Comparison of ENCODE assay signal across 17 cellular contexts in genomic region chr13:102317593-102317992, GRCh38.
DNase-seq lines count a peak whose midpoint lies in the region; ATAC-seq, FAIRE-seq and TF ChIP-seq lines count a peak whose summit lies in the region.
"Had no signal": no experiment of that assay in that cellular context is flagged by ENCODE, and none has a peak within 500 bp of the region (broad histone marks: within the 10 kb centered on the region; RNA-seq: fewer than 3 reads in every experiment).

No MANE protein-coding gene starts in this region.

- H3K79me2 ChIP-seq in GM23248 (ENCODE audit: insufficient read depth): no peaks in the 10 kb centered on the region

- H3K27ac Mint-ChIP-seq in endodermal cell: no peak overlapping the region
- H3K27ac Mint-ChIP-seq: activated CD4-positive, alpha-beta T cell treated with anti-CD3 and anti-CD28 coated beads, Interleukin-2, amount 10 ng/mL, durations not matched to agents 7 days and 5 days; naive thymus-derived CD8-positive, alpha-beta T cell had no signal

- H3K27ac ChIP-seq in GM23248 (no peak overlapping the region), esophagus squamous epithelium (peak overlapping the region in 3 of 4 donors; percentile 65 to 83 (median 72)), kidney (ENCODE audit: low read depth in 2 of 2, low read length in 2 of 2) (no peak overlapping the region), gastrocnemius medialis (peak overlapping the region in 1 of 4 donors; percentile 43), endodermal cell (ENCODE audit: low read depth, low read length) (no peak overlapping the region)
- H3K27ac ChIP-seq: SK-N-MC had no signal

- H3K36me3 ChIP-seq in GM23248 (ENCODE audit: low read depth) (no peaks in the 10 kb centered on the region), esophagus squamous epithelium (no peaks in the 10 kb centered on the region), kidney (ENCODE audit: control insufficient read depth in 1 of 2, insufficient read depth in 2 of 2, low read length in 2 of 2) (no peaks in the 10 kb centered on the region), gastrocnemius medialis (no peaks in the 10 kb centered on the region), endodermal cell (ENCODE audit: control insufficient read depth, insufficient read depth, low read length) (no peaks in the 10 kb centered on the region)

- intact Hi-C loops in esophagus squamous epithelium (cut with DNase I): no loop called here
- intact Hi-C loops in kidney (cut with DNase I): no loop called here
- intact Hi-C loops in gastrocnemius medialis (cut with DNase I; ENCODE audit: low total_unique reads): loop anchor here (2.0 kb wide), 1 partner anchor 77 kb away; no protein-coding TSS in a partner anchor

- FAIRE-seq in kidney (lab: Jason Lieb, UNC): no peak

- no peaks in the 10 kb centered on the region for H3F3A ChIP-seq in GM23248 (ENCODE audit: insufficient read depth)

- no peaks in the 10 kb centered on the region for H4K20me1 ChIP-seq in GM23248 (ENCODE audit: insufficient read depth)

- ATAC-seq in gastrocnemius medialis: peak; percentile 60 to 66
- no peak for ATAC-seq in HG02970 (IDR thresholded peaks at IDR 0.05; ENCODE audit: low FRiP score, unreplicated experiment)
- ATAC-seq: naive thymus-derived CD8-positive, alpha-beta T cell; stimulated activated naive CD8-positive, alpha-beta T cell treated with anti-CD3 and anti-CD28 coated beads, Interleukin-15, Interleukin-2, amounts not matched to agents 100 U/mL and 50 U/mL, for 24 hours had no signal

- no peak for TF ChIP-seq POLR2A in esophagus squamous epithelium (IDR thresholded peaks at IDR 0.05)
- TF ChIP-seq POLR2A in gastrocnemius medialis (IDR thresholded peaks at IDR 0.05): no peak

- H3K9me3 ChIP-seq in GM23248 (ENCODE audit: low read depth): no peaks in the 10 kb centered on the region
- no peaks in the 10 kb centered on the region for H3K9me3 ChIP-seq in esophagus squamous epithelium
- H3K9me3 ChIP-seq in kidney (ENCODE audit: control insufficient read depth in 1 of 2, low read length in 2 of 2): no peaks in the 10 kb centered on the region
- no peaks in the 10 kb centered on the region for H3K9me3 ChIP-seq in gastrocnemius medialis
- no peaks in the 10 kb centered on the region for H3K9me3 ChIP-seq in endodermal cell (ENCODE audit: control insufficient read depth, low read length)

- H3K4me3 ChIP-seq in GM23248: no peak overlapping the region
- H3K4me3 ChIP-seq in esophagus squamous epithelium: no peak overlapping the region
- no peak overlapping the region for H3K4me3 ChIP-seq in kidney (ENCODE audit: low read length in 2 of 2)
- no peak overlapping the region for H3K4me3 ChIP-seq in gastrocnemius medialis
- no peak overlapping the region for H3K4me3 ChIP-seq in endodermal cell (ENCODE audit: low read length)
- H3K4me3 ChIP-seq: SK-N-MC had no signal

- no peak overlapping the region for H3K4me3 Mint-ChIP-seq in endodermal cell
- H3K4me3 Mint-ChIP-seq: activated CD4-positive, alpha-beta T cell treated with anti-CD3 and anti-CD28 coated beads, Interleukin-2, amount 10 ng/mL, durations not matched to agents 7 days and 5 days; naive thymus-derived CD8-positive, alpha-beta T cell had no signal

- peak; percentile 33 for DNase-seq in GM23248
- no peak for DNase-seq in esophagus squamous epithelium (lab: John Stamatoyannopoulos, UW)
- DNase-seq in kidney: peak; percentile 87
- DNase-seq in gastrocnemius medialis: peak; percentile 42 to 70
- DNase-seq in activated CD4-positive, alpha-beta T cell treated with anti-CD3 and anti-CD28 coated beads for 48 hours: no peak
- DNase-seq in kidney tubule cell (ENCODE audit: low spot score): no peak
- DNase-seq in endodermal cell: no peak
- DNase-seq: activated CD4-positive, alpha-beta T cell treated with anti-CD3 and anti-CD28 coated beads, Interleukin-2, amount 10 ng/mL, durations not matched to agents 7 days and 5 days; activated gamma-delta T cell; GDM1; naive thymus-derived CD8-positive, alpha-beta T cell; NCI-H1105; NCI-H526 treated with DMSO at 0.1 percent for 48 hours; stimulated activated CD4-positive, alpha-beta T cell treated with anti-CD3 and anti-CD28 coated beads, Interleukin-1b, Interleukin-23, amount 100 ng/mL, for 48 hours; stimulated activated naive CD8-positive, alpha-beta T cell treated with anti-CD3 and anti-CD28 coated beads, Interleukin-15, Interleukin-2, amounts not matched to agents 100 U/mL and 50 U/mL, for 24 hours had no signal

- H3K36me3 Mint-ChIP-seq in endodermal cell (ENCODE audit: low read depth): no peaks in the 10 kb centered on the region
- H3K36me3 Mint-ChIP-seq: naive thymus-derived CD8-positive, alpha-beta T cell had no signal

- WGBS in GM23248 (ENCODE audit: low coverage in 1 of 2, low lambda C conversion rate in 2 of 2, missing lambda C conversion rate in 2 of 2), 2 experiments: 5 to 14% methylated on average over 2 of the region's 2 CpGs
- WGBS in esophagus squamous epithelium, 2 donors: 47 to 50% methylated on average over 2 of the region's 2 CpGs
- WGBS in endodermal cell (ENCODE audit: insufficient coverage in 1 of 2, insufficient read length in 1 of 2), 2 experiments: 80 to 98% methylated on average over 1 to 2 of the region's 2 CpGs

- H3K9ac ChIP-seq in GM23248 (no peak overlapping the region), kidney (ENCODE audit: low read length in 2 of 2) (no peak overlapping the region), endodermal cell (ENCODE audit: extremely low read depth, low read length, poor library complexity, severe bottlenecking) (no peak overlapping the region)

- H3K4me1 ChIP-seq in GM23248 (ENCODE audit: insufficient read depth): peaks cover 6% of the 10 kb centered on the region
- peaks cover 0 to 11% (median 0%) of the 10 kb centered on the region in 3 donors for H3K4me1 ChIP-seq in esophagus squamous epithelium
- no peaks in the 10 kb centered on the region for H3K4me1 ChIP-seq in kidney (ENCODE audit: control insufficient read depth in 1 of 2, insufficient read depth in 1 of 2, low read depth in 1 of 2, low read length in 2 of 2)
- H3K4me1 ChIP-seq in gastrocnemius medialis: peaks cover 0 to 6% of the 10 kb centered on the region in 2 donors
- H3K4me1 ChIP-seq in endodermal cell (ENCODE audit: control insufficient read depth, insufficient read depth, low read length): no peaks in the 10 kb centered on the region

- no peaks in the 10 kb centered on the region for H3K27me3 Mint-ChIP-seq in endodermal cell (ENCODE audit: insufficient read depth)

- H2AFZ ChIP-seq in GM23248: no peak overlapping the region

- H3K4me2 ChIP-seq in GM23248 (ENCODE audit: unreplicated experiment): no peak overlapping the region

- TF ChIP-seq CTCF in esophagus squamous epithelium (IDR thresholded peaks at IDR 0.05) (no peak), kidney (IDR thresholded peaks at IDR 0.05; ENCODE audit: borderline replicate concordance, extremely low read depth, insufficient read depth) (no peak), gastrocnemius medialis (IDR thresholded peaks at IDR 0.05 in 4 of 5, conservative IDR thresholded peaks at IDR 0.05 in 1 of 5) (no peak), endodermal cell (conservative IDR thresholded peaks at IDR 0.05) (no peak)

- in situ Hi-C loops in GM23248 (cut with MboI) (no loop called here), gastrocnemius medialis (cut with MboI; ENCODE audit: low sequenced_read_pairs in 4 of 4) (no loop called here)

- no peaks in the 10 kb centered on the region for H3K4me1 Mint-ChIP-seq in endodermal cell
- H3K4me1 Mint-ChIP-seq: activated CD4-positive, alpha-beta T cell treated with anti-CD3 and anti-CD28 coated beads, Interleukin-2, amount 10 ng/mL, durations not matched to agents 7 days and 5 days had no signal

- 0 out of 2 replicates have a peak, but pooled peaks cover 4% of the 10 kb centered on the region for H3K9me2 ChIP-seq in GM23248 (ENCODE audit: insufficient read depth)

- H3K27me3 ChIP-seq in GM23248 (replicated peaks; ENCODE audit: insufficient read depth): 0 out of 2 replicates have a peak, but pooled peaks cover under 1% of the 10 kb centered on the region
- no peaks in the 10 kb centered on the region for H3K27me3 ChIP-seq in esophagus squamous epithelium
- no peaks in the 10 kb centered on the region for H3K27me3 ChIP-seq in gastrocnemius medialis
- H3K27me3 ChIP-seq in endodermal cell (ENCODE audit: control insufficient read depth, insufficient read depth, low read length, poor library complexity, severe bottlenecking): no peaks in the 10 kb centered on the region

- no peaks in the 10 kb centered on the region for H3K9me3 Mint-ChIP-seq in endodermal cell
- H3K9me3 Mint-ChIP-seq: activated CD4-positive, alpha-beta T cell treated with anti-CD3 and anti-CD28 coated beads, Interleukin-2, amount 10 ng/mL, durations not matched to agents 7 days and 5 days; naive thymus-derived CD8-positive, alpha-beta T cell had no signal

Comparison
In these comparisons a context has a peak if more than half of its experiments do, and no peak if none do; other contexts are left out.
1. DNase-seq: peak in GM23248 (single experiment), kidney (single experiment) and gastrocnemius medialis (2 of 2); none in esophagus squamous epithelium (single experiment), activated CD4-positive, alpha-beta T cell treated with anti-CD3 and anti-CD28 coated beads for 48 hours (single experiment), kidney tubule cell (single experiment) and endodermal cell (single experiment).
2. H3K27ac ChIP-seq: peak in esophagus squamous epithelium (3 of 4); none in GM23248 (single experiment), kidney (0 of 2) and endodermal cell (single experiment).